11 cellular contexts compared by ENCODE assay signal in the genomic region with DNA sequence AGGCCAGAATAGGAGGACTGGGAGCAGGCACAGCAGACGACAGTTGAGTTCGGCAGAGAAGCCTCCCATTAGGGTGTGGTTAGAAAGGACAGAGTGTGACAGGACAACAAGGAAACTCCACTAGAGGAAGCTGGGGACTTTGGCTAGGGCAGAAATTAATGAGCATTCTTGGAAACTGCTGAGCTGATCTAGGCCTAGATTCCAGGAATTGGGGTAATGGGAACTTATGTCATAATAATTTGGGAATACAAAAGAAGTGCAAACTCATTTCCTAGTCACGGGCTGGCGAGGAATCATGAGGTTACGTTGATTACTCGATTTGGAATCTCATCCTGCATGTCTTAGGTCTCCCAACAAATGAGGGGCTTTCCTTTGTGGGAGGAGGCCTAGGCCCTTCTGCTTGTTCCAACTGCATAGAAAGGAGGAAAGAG.
DNase-seq lines count a peak whose midpoint lies in the region; ATAC-seq and TF ChIP-seq lines count a peak whose summit lies in the region.
"Had no signal": no experiment of that assay in that cellular context is flagged by ENCODE, and none has a peak within 500 bp of the region (broad histone marks: within the 10 kb centered on the region; RNA-seq: fewer than 3 reads in every experiment).

No MANE protein-coding gene starts in this region.

- BruUV-seq in HCT116 (replicated peaks; lab: Mats Ljungman, UMichigan): no TSS peak

- H3K9me2 ChIP-seq in HCT116 (ENCODE audit: insufficient read depth): no peaks in the 10 kb centered on the region

- peak overlapping the region; percentile 1; the same call in 1 of the 2 replicates for H3K4me2 ChIP-seq in HCT116 (ENCODE audit: low read length)

- no peak for TF ChIP-seq POLR2A in HCT116 (IDR thresholded peaks at IDR 0.05; ENCODE audit: borderline replicate concordance, extremely low read depth, insufficient read depth, insufficient read length)

- H3K4me3 ChIP-seq in HCT116 (replicated peaks in 1 of 2; ENCODE audit: low read depth in 1 of 2, low read length in 2 of 2): no peak overlapping the region
- H3K4me3 ChIP-seq in right cardiac atrium (ENCODE audit: low read length): no peak overlapping the region
- no peak overlapping the region for H3K4me3 ChIP-seq in stomach smooth muscle (ENCODE audit: low read length in 2 of 2)

- intact Hi-C loops in HCT116 (cut with micrococcal nuclease) (no loop called here), right cardiac atrium (cut with DNase I) (no loop called here)

- no peak for TF ChIP-seq RAD21 in HCT116 (IDR thresholded peaks at IDR 0.05; ENCODE audit: low read depth)

- H3K9me3 ChIP-seq in HCT116 (ENCODE audit: control insufficient read depth in 1 of 2, insufficient read depth in 1 of 2, low read depth in 1 of 2, low read length in 2 of 2): no peaks in the 10 kb centered on the region
- no peaks in the 10 kb centered on the region for H3K9me3 ChIP-seq in right cardiac atrium (ENCODE audit: control insufficient read depth, low read length)
- no peaks in the 10 kb centered on the region for H3K9me3 ChIP-seq in stomach smooth muscle (ENCODE audit: control insufficient read depth in 2 of 2, low read length in 2 of 2)

- no peaks in the 10 kb centered on the region for H4K20me1 ChIP-seq in HCT116 (ENCODE audit: insufficient read depth)

- no peak overlapping the region for H3K9ac ChIP-seq in HCT116 (ENCODE audit: low read length)
- no peak overlapping the region for H3K9ac ChIP-seq in stomach smooth muscle (ENCODE audit: low read length in 2 of 2)

- WGBS in right cardiac atrium: 43% methylated on average over 6 of the region's 6 CpGs

- H3K27me3 ChIP-seq in HCT116 (ENCODE audit: insufficient read depth, low read length): no peaks in the 10 kb centered on the region
- H3K27me3 ChIP-seq in right cardiac atrium (ENCODE audit: control insufficient read depth, insufficient read depth): no peaks in the 10 kb centered on the region
- H3K27me3 ChIP-seq in stomach smooth muscle (ENCODE audit: control insufficient read depth in 1 of 2, insufficient read depth in 2 of 2, low read length in 2 of 2): no peaks in the 10 kb centered on the region

- DNase-seq in HCT116 (ENCODE audit: low read depth, low spot score) (no peak), astrocyte of the hippocampus (ENCODE audit: low read depth, low spot score) (peak; percentile 51), right cardiac atrium (peak; percentile 47 to 72 (median 51)), NCI-H2171 (lab: John Stamatoyannopoulos, UW) (no peak)
- DNase-seq in stimulated activated CD4-positive, alpha-beta T cell treated with anti-CD3 and anti-CD28 coated beads, Interleukin-15, amount 100 ng/mL, for 24 hours: no peak
- DNase-seq: activated CD8-positive, alpha-beta T cell treated with anti-CD3 and anti-CD28 coated beads, Interleukin-2, amount 10 ng/mL, durations not matched to agents 7 days and 5 days; effector CD8-positive, alpha-beta T cell; NCI-H1694 treated with DMSO at 0.1 percent for 48 hours had no signal

- no peak for TF ChIP-seq CTCF in HCT116 (IDR thresholded peaks at IDR 0.05 in 2 of 3, conservative IDR thresholded peaks at IDR 0.05 in 1 of 3; ENCODE audit: borderline replicate concordance in 1 of 3, insufficient read depth in 1 of 3, low read depth in 2 of 3, low read length in 2 of 3)

- no peak overlapping the region for H2AFZ ChIP-seq in HCT116 (ENCODE audit: low read depth, low read length, poor library complexity, severe bottlenecking)

- POLR2A ChIA-PET in HCT116 (lab: Charles Lee): no interaction called here

- no peak overlapping the region for H3K27ac ChIP-seq in HCT116 (ENCODE audit: low read depth, low read length)
- H3K27ac ChIP-seq in right cardiac atrium (ENCODE audit: low read length): peak overlapping the region; percentile 66
- H3K27ac ChIP-seq in stomach smooth muscle (ENCODE audit: low read length): peak overlapping the region; percentile 41

- H3K79me2 ChIP-seq in HCT116 (ENCODE audit: insufficient read depth, low read length): no peaks in the 10 kb centered on the region

- ATAC-seq in HCT116 (no peak), right cardiac atrium (peak; percentile 79), GM18868 (IDR thresholded peaks at IDR 0.05; ENCODE audit: unreplicated experiment) (no peak)
- ATAC-seq in activated CD4-positive, CD25-positive, alpha-beta regulatory T cell treated with anti-CD3 and anti-CD28 coated beads, Interleukin-2, amount 50 U/mL, for 24 hours: no peak
- ATAC-seq: activated CD8-positive, alpha-beta T cell treated with anti-CD3 and anti-CD28 coated beads, Interleukin-2, amount 10 ng/mL, durations not matched to agents 7 days and 5 days had no signal

- H3K36me3 ChIP-seq in HCT116 (ENCODE audit: control insufficient read depth in 1 of 2, insufficient read depth in 2 of 2, low read length in 2 of 2) (no peaks in the 10 kb centered on the region), stomach smooth muscle (ENCODE audit: control insufficient read depth in 2 of 2, insufficient read depth in 2 of 2, low read length in 2 of 2) (no peaks in the 10 kb centered on the region)

- CTCF ChIA-PET in HCT116 (lab: Charles Lee): no interaction called here

- peaks cover 0 to 71% of the 10 kb centered on the region in 2 experiments; a peak in 2 of 4 replicates for H3K4me1 ChIP-seq in HCT116 (ENCODE audit: control insufficient read depth in 1 of 2, insufficient read depth in 2 of 2, low read length in 2 of 2)
- peaks cover 4% of the 10 kb centered on the region for H3K4me1 ChIP-seq in right cardiac atrium (ENCODE audit: control insufficient read depth, insufficient read depth, low read length)
- H3K4me1 ChIP-seq in stomach smooth muscle (ENCODE audit: control insufficient read depth, insufficient read depth, low read length): no peaks in the 10 kb centered on the region

- RAD21 ChIA-PET in HCT116 (lab: Charles Lee; ENCODE audit: low non-redundant PET in 1 of 2, low total read pairs in 2 of 2, uncharacterized antibody in 2 of 2, unreplicated experiment in 2 of 2): no interaction called here

TF ChIP-seq in HCT116, 20 proteins besides CTCF, POLR2A, EP300 and RAD21:
- TF ChIP-seq ZNF274 (IDR thresholded peaks at IDR 0.05; ENCODE audit: low read depth, low read length) (no peak), SP1 (IDR thresholded peaks at IDR 0.05; ENCODE audit: low read depth) (no peak), EZH2 (IDR thresholded peaks at IDR 0.05) (no peak), CEBPB (IDR thresholded peaks at IDR 0.05; ENCODE audit: low read depth) (no peak), SRF (IDR thresholded peaks at IDR 0.05; ENCODE audit: low read depth) (no peak), EZH2phosphoT487 (IDR thresholded peaks at IDR 0.05; ENCODE audit: borderline replicate concordance) (no peak), EGR1 (IDR thresholded peaks at IDR 0.05; ENCODE audit: low read depth) (no peak), SIN3A (IDR thresholded peaks at IDR 0.05; ENCODE audit: low read depth) (no peak)
- TF ChIP-seq, protein P1, sequence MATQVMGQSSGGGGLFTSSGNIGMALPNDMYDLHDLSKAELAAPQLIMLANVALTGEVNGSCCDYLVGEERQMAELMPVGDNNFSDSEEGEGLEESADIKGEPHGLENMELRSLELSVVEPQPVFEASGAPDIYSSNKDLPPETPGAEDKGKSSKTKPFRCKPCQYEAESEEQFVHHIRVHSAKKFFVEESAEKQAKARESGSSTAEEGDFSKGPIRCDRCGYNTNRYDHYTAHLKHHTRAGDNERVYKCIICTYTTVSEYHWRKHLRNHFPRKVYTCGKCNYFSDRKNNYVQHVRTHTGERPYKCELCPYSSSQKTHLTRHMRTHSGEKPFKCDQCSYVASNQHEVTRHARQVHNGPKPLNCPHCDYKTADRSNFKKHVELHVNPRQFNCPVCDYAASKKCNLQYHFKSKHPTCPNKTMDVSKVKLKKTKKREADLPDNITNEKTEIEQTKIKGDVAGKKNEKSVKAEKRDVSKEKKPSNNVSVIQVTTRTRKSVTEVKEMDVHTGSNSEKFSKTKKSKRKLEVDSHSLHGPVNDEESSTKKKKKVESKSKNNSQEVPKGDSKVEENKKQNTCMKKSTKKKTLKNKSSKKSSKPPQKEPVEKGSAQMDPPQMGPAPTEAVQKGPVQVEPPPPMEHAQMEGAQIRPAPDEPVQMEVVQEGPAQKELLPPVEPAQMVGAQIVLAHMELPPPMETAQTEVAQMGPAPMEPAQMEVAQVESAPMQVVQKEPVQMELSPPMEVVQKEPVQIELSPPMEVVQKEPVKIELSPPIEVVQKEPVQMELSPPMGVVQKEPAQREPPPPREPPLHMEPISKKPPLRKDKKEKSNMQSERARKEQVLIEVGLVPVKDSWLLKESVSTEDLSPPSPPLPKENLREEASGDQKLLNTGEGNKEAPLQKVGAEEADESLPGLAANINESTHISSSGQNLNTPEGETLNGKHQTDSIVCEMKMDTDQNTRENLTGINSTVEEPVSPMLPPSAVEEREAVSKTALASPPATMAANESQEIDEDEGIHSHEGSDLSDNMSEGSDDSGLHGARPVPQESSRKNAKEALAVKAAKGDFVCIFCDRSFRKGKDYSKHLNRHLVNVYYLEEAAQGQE (IDR thresholded peaks at IDR 0.05; ENCODE audit: low read depth): no peak

Comparison
In these comparisons a context has a peak if more than half of its experiments do, and no peak if none do; other contexts are left out.
1. ATAC-seq: peak in right cardiac atrium (2 of 2); none in HCT116 (single experiment), activated CD4-positive, CD25-positive, alpha-beta regulatory T cell treated with anti-CD3 and anti-CD28 coated beads, Interleukin-2, amount 50 U/mL, for 24 hours (0 of 2) and GM18868 (single experiment).
2. DNase-seq: peak in astrocyte of the hippocampus (single experiment) and right cardiac atrium (3 of 3); none in HCT116 (single experiment), stimulated activated CD4-positive, alpha-beta T cell treated with anti-CD3 and anti-CD28 coated beads, Interleukin-15, amount 100 ng/mL, for 24 hours (single experiment) and NCI-H2171 (single experiment).